9 cellular contexts compared by ENCODE assay signal in the genomic region with DNA sequence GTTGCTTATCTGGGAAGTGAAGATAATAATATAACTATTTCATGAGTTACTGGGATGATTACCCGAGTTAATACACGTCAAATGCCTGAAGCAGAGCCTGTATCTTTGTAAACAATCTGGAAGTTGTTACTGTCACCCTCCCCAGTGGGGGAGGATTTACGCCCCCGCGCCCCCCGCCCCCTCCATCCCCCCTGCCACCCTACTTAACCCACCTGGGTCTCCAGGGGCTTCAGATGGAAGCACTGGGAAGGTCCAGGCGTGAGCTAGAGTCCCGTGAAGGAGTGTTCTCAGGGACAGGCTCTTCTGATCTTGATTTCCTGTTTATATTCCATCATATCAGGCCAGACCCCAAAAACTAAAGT. TPM values are rescaled to one million over a fixed set of nuclear protein-coding genes. Genes with fewer than 3 reads are reported as not detected.
DNase-seq lines count a peak whose midpoint lies in the region; ATAC-seq, FAIRE-seq and TF ChIP-seq lines count a peak whose summit lies in the region.
"Had no signal": no experiment of that assay in that cellular context is flagged by ENCODE, and none has a peak within 500 bp of the region (broad histone marks: within the 10 kb centered on the region; RNA-seq: fewer than 3 reads in every experiment).

No MANE protein-coding gene starts in this region.

- H3K36me3 ChIP-seq in SJCRH30 = peaks cover 6% of the 10 kb centered on the region; the same call in 1 of the 2 replicates
- H3K36me3 ChIP-seq in fibroblast of lung (ENCODE audit: control insufficient read depth, insufficient read depth, low read length) = no peaks in the 10 kb centered on the region
- H3K36me3 ChIP-seq in gastrocnemius medialis = peaks cover 0 to 5% of the 10 kb centered on the region in 2 donors

- H3K9me3 ChIP-seq in SJCRH30 (replicated peaks) (no peaks in the 10 kb centered on the region), fibroblast of lung (ENCODE audit: control insufficient read depth, insufficient read depth, low read depth, low read length) (no peaks in the 10 kb centered on the region), gastrocnemius medialis (no peaks in the 10 kb centered on the region)

- no peaks in the 10 kb centered on the region for H4K20me1 ChIP-seq in fibroblast of lung (ENCODE audit: control insufficient read depth, extremely low read depth, insufficient read depth, low read length)

- no peaks in the 10 kb centered on the region for H3K4me1 ChIP-seq in SJCRH30
- peaks cover 4% of the 10 kb centered on the region for H3K4me1 ChIP-seq in fibroblast of lung (ENCODE audit: control insufficient read depth, extremely low read depth, insufficient read depth, low read length)
- H3K4me1 ChIP-seq in gastrocnemius medialis = peaks cover 10 to 16% of the 10 kb centered on the region in 2 donors

- H3K27me3 ChIP-seq in SJCRH30 = no peaks in the 10 kb centered on the region
- no peaks in the 10 kb centered on the region for H3K27me3 ChIP-seq in fibroblast of lung (ENCODE audit: control insufficient read depth, insufficient read depth, low read length)
- H3K27me3 ChIP-seq in gastrocnemius medialis = no peaks in the 10 kb centered on the region

- no peak for TF ChIP-seq POLR2A in GM12892 (IDR thresholded peaks at IDR 0.05; ENCODE audit: low read depth, low read length)
- TF ChIP-seq POLR2A in gastrocnemius medialis (IDR thresholded peaks at IDR 0.05) = no peak

- H3K4me3 ChIP-seq in SJCRH30 (peak overlapping the region; percentile 72), fibroblast of lung (replicated peaks in 1 of 4; ENCODE audit: control extremely low read depth in 1 of 4, insufficient read depth in 1 of 4, low read depth in 3 of 4, low read length in 4 of 4) (peak overlapping the region in 3 of 4 experiments; percentile 43 to 100 (median 66)), gastrocnemius medialis (peak overlapping the region; percentile 44 to 92 (median 86))

- no peak for ATAC-seq in gastrocnemius medialis
- ATAC-seq in HG02678 (IDR thresholded peaks at IDR 0.05; ENCODE audit: unreplicated experiment) = no peak
- no peak for ATAC-seq in GM21786 (IDR thresholded peaks at IDR 0.05; ENCODE audit: unreplicated experiment)

- H3K4me2 ChIP-seq in fibroblast of lung (ENCODE audit: extremely low read depth, insufficient read depth, low read length) = peak overlapping the region; percentile 90

- FAIRE-seq in GM12892 (lab: Jason Lieb, UNC) (no peak), HTR-8/SVneo (lab: Jason Lieb, UNC) (no peak)
- FAIRE-seq: colon had no signal

- peak overlapping the region; percentile 93 for H2AFZ ChIP-seq in fibroblast of lung (ENCODE audit: low read length)

- DNase-seq in GM12892 (ENCODE audit: insufficient read length) (peak; percentile 35), SJCRH30 (no peak), fibroblast of lung (ENCODE audit: low read depth in 2 of 2) (no peak), gastrocnemius medialis (no peak), COLO668 (lab: John Stamatoyannopoulos, UW; ENCODE audit: unreplicated experiment) (no peak), HTR-8/SVneo (ENCODE audit: insufficient read length, low spot score) (no peak)

- no peak for TF ChIP-seq CTCF in fibroblast of lung (conservative IDR thresholded peaks at IDR 0.05 in 1 of 2, IDR thresholded peaks at IDR 0.05 in 1 of 2; ENCODE audit: low read depth in 1 of 2, low read length in 2 of 2)
- TF ChIP-seq CTCF in gastrocnemius medialis (IDR thresholded peaks at IDR 0.05 in 4 of 5, conservative IDR thresholded peaks at IDR 0.05 in 1 of 5) = no peak

- H3K27ac ChIP-seq in SJCRH30 (no peak overlapping the region), fibroblast of lung (ENCODE audit: insufficient read depth, low read length) (peak overlapping the region; percentile 73), gastrocnemius medialis (peak overlapping the region; percentile 83 to 92 (median 90))

- intact Hi-C loops in gastrocnemius medialis (cut with DNase I; ENCODE audit: low total_unique reads) = loop anchor here (1.0 to 5.0 kb wide), 3 partner anchors 87 to 130 kb away; partner anchors contain the start of gene TYSND1

- in situ Hi-C loops in gastrocnemius medialis (cut with MboI; ENCODE audit: low sequenced_read_pairs in 4 of 4) = no loop called here

- peaks cover 21% of the 10 kb centered on the region for H3K79me2 ChIP-seq in fibroblast of lung (ENCODE audit: control insufficient read depth, insufficient read depth, low read length)

- no peak overlapping the region for H3K9ac ChIP-seq in fibroblast of lung (ENCODE audit: insufficient read depth, low read length)

RNA-seq across cellular contexts. Expression of gene PPA1, which starts 0.7 kb away (rescaled TPM):
- 364 TPM for polyA plus RNA-seq in GM12892 (2012; ENCODE audit: missing spikeins)
- 123 and 125 TPM in 2 replicates for total RNA-seq in SJCRH30 (2014; rRNA removed; shearing (Covaris generic))
- total RNA-seq in fibroblast of lung (287 and 313 TPM in 2 replicates), gastrocnemius medialis (100 to 1,000 TPM in 1 of 4 donors, 10 to 100 TPM in 3; 73.9 to 146 (median 95.3) TPM)
- 167 and 207 TPM in 2 replicates for polyA plus RNA-seq in fibroblast of lung
- 138 and 180 TPM in 2 replicates for polyA plus RNA-seq in fibroblast of lung (2012)
- 6.3 and 6.7 TPM in 2 replicates for polyA minus RNA-seq in fibroblast of lung (ENCODE audit: low replicate concordance)

RNA-seq across cellular contexts. Expression of gene NPFFR1, which starts 49.9 kb away (rescaled TPM):
- polyA plus RNA-seq in GM12892 (2012; ENCODE audit: missing spikeins) = not detected
- not detected in 2 replicates for total RNA-seq in SJCRH30 (2014; rRNA removed; shearing (Covaris generic))
- total RNA-seq in fibroblast of lung (under 0.01 TPM in 1 of 2 replicates, not detected in the other), gastrocnemius medialis (under 1 TPM in 1 of 4 donors, not detected in 3; 0.03 TPM)
- polyA plus RNA-seq in fibroblast of lung = not detected in 2 replicates
- polyA plus RNA-seq in fibroblast of lung (2012) = not detected in 2 replicates
- not detected in 2 replicates for polyA minus RNA-seq in fibroblast of lung (ENCODE audit: low replicate concordance)
